Comparison of ENCODE assay signal across 1 cellular context in the genomic region with DNA sequence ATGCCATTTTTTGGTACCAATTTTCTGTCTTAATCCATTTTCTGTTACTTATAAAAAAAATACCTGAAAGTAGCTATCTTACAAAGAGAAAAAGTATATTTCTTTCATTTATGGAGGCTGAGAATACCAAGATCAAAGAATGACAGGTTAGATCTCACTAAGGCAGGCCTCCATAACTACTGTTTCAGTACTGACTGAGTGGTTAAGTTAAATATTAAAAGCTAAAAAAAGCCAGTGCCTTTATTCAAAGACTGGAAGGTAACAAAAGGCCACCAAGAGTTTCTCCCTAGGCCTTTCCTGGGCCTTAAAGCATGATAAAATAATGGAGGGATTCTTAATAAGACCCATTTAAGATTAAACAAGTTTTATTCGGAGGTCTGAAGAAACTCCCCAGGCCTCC.
TF ChIP-seq lines count a peak whose summit lies in the region.

No MANE protein-coding gene starts in this region.

TF ChIP-seq in GM12878, 131 proteins besides CTCF, POLR2A, EP300 and RAD21 (continued from another document):
- TF ChIP-seq USF1 (IDR thresholded peaks at IDR 0.05; ENCODE audit: borderline replicate concordance, extremely low read length, insufficient read depth, low read depth, low read length): no peak
- no peak for TF ChIP-seq BCL11A (IDR thresholded peaks at IDR 0.05; ENCODE audit: low read depth, low read length)
- TF ChIP-seq STAT3 (IDR thresholded peaks at IDR 0.05; ENCODE audit: low read depth, low read length): no peak
- TF ChIP-seq SUZ12 (IDR thresholded peaks at IDR 0.05; ENCODE audit: unreplicated experiment): no peak
- TF ChIP-seq, protein P1, sequence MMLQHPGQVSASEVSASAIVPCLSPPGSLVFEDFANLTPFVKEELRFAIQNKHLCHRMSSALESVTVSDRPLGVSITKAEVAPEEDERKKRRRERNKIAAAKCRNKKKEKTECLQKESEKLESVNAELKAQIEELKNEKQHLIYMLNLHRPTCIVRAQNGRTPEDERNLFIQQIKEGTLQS (IDR thresholded peaks at IDR 0.05; ENCODE audit: borderline replicate concordance, extremely low read depth, low read depth, low read length): no peak
- TF ChIP-seq, protein P2, sequence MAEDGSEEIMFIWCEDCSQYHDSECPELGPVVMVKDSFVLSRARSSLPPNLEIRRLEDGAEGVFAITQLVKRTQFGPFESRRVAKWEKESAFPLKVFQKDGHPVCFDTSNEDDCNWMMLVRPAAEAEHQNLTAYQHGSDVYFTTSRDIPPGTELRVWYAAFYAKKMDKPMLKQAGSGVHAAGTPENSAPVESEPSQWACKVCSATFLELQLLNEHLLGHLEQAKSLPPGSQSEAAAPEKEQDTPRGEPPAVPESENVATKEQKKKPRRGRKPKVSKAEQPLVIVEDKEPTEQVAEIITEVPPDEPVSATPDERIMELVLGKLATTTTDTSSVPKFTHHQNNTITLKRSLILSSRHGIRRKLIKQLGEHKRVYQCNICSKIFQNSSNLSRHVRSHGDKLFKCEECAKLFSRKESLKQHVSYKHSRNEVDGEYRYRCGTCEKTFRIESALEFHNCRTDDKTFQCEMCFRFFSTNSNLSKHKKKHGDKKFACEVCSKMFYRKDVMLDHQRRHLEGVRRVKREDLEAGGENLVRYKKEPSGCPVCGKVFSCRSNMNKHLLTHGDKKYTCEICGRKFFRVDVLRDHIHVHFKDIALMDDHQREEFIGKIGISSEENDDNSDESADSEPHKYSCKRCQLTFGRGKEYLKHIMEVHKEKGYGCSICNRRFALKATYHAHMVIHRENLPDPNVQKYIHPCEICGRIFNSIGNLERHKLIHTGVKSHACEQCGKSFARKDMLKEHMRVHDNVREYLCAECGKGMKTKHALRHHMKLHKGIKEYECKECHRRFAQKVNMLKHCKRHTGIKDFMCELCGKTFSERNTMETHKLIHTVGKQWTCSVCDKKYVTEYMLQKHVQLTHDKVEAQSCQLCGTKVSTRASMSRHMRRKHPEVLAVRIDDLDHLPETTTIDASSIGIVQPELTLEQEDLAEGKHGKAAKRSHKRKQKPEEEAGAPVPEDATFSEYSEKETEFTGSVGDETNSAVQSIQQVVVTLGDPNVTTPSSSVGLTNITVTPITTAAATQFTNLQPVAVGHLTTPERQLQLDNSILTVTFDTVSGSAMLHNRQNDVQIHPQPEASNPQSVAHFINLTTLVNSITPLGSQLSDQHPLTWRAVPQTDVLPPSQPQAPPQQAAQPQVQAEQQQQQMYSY (CRISPR knock-in tag; IDR thresholded peaks at IDR 0.05): no peak
- no peak for TF ChIP-seq ZSCAN29 (IDR thresholded peaks at IDR 0.05)
- no peak for TF ChIP-seq MEF2A (IDR thresholded peaks at IDR 0.05; ENCODE audit: insufficient read depth, low read depth, low read length)
- no peak for TF ChIP-seq ZZZ3 (IDR thresholded peaks at IDR 0.05; ENCODE audit: control insufficient read depth, insufficient read length, low read depth)
